1 cellular context compared by ENCODE assay signal in genomic region chr13:33616130-33616529, GRCh38.
TF ChIP-seq lines count a peak whose summit lies in the region.

No MANE protein-coding gene starts in this region.

TF ChIP-seq in HEK293, 187 proteins besides CTCF, POLR2A, EP300 and RAD21 (continued from another document):
- TF ChIP-seq REST (tag by site-specific recombination; IDR thresholded peaks at IDR 0.05), result no peak
TF ChIP-seq in HEK293: peak in this region for 1.
